ENCODE assay signal across 8 cellular contexts in genomic region chr15:93073465-93073952, GRCh38. TPM values are rescaled to one million over a fixed set of nuclear protein-coding genes. Genes with fewer than 3 reads are reported as not detected.
DNase-seq lines count a peak whose midpoint lies in the region; ATAC-seq and TF ChIP-seq lines count a peak whose summit lies in the region.

No MANE protein-coding gene starts in this region.

- peak overlapping the region; percentile 85 to 95 (median 90) for H3K4me3 Mint-ChIP-seq in brain
- H3K4me3 Mint-ChIP-seq in stimulated activated naive CD8-positive, alpha-beta T cell treated with anti-CD3 and anti-CD28 coated beads, Interleukin-15, amount 100 ng/mL, for 72 hours: peak overlapping the region; percentile 85 to 91

- no peak overlapping the region for H2BK15ac ChIP-seq in IMR-90 (ENCODE audit: low read depth, low read length)

- H3K4me3 ChIP-seq in IMR-90 (ENCODE audit: insufficient read depth, low read depth, low read length) (peak overlapping the region; percentile 16; the same call in 1 of the 2 replicates), left lung (peak overlapping the region; percentile 51 to 52)

- in situ Hi-C loops in IMR-90 (cut with MboI; ENCODE audit: low sequenced_read_pairs): no loop called here

- H3K4me1 ChIP-seq in IMR-90 (ENCODE audit: control insufficient read depth, insufficient read depth, low read length) (no peaks in the 10 kb centered on the region; the same call in 1 of the 2 replicates), left lung (peaks cover 0 to 20% of the 10 kb centered on the region in 2 donors)

- H2BK5ac ChIP-seq in IMR-90 (ENCODE audit: low read depth, low read length, poor library complexity, severe bottlenecking): no peak overlapping the region

- no peak overlapping the region for H3K18ac ChIP-seq in IMR-90 (ENCODE audit: low read depth, low read length)

- H3K27ac ChIP-seq in IMR-90 (ENCODE audit: insufficient read depth, low read length) (no peak overlapping the region), left lung (no peak overlapping the region)

- H3K9ac ChIP-seq in IMR-90 (ENCODE audit: low read depth, low read length): no peak overlapping the region

- H3K27me3 ChIP-seq in IMR-90 (ENCODE audit: control insufficient read depth, insufficient read depth, low read length) (peaks cover 46% of the 10 kb centered on the region), left lung (peaks cover 14 to 82% of the 10 kb centered on the region in 2 donors)

- H3K79me1 ChIP-seq in IMR-90 (ENCODE audit: low read depth in 1 of 2, low read length in 2 of 2): no peaks in the 10 kb centered on the region

- peak overlapping the region; percentile 79 for H2AFZ ChIP-seq in IMR-90 (replicated peaks; ENCODE audit: low read length, poor library complexity)

- H3K23ac ChIP-seq in IMR-90 (ENCODE audit: low read depth, low read length): no peak overlapping the region

- H3K9me3 ChIP-seq in IMR-90 (ENCODE audit: control insufficient read depth, insufficient read depth, low read length): no peaks in the 10 kb centered on the region
- no peaks in the 10 kb centered on the region for H3K9me3 ChIP-seq in left lung

- ATAC-seq in IMR-90 (ENCODE audit: low read depth): no peak
- ATAC-seq in left lung: peak; percentile 4
- peak; percentile 56 for ATAC-seq in stimulated activated naive CD8-positive, alpha-beta T cell treated with anti-CD3 and anti-CD28 coated beads, Interleukin-15, amount 100 ng/mL, for 72 hours
- ATAC-seq in GM18861 (IDR thresholded peaks at IDR 0.05; ENCODE audit: unreplicated experiment): no peak
- ATAC-seq in GM21717 (IDR thresholded peaks at IDR 0.05; ENCODE audit: unreplicated experiment): no peak

- H3K4ac ChIP-seq in IMR-90 (ENCODE audit: low read depth, low read length): no peak overlapping the region

- POLR2A ChIA-PET in IMR-90 (lab: Charles Lee; ENCODE audit: unreplicated experiment): no interaction called here

- no peak for TF ChIP-seq POLR2A in IMR-90 (IDR thresholded peaks at IDR 0.05; ENCODE audit: low read depth, low read length)

- no TSS peak for BruUV-seq in IMR-90 (replicated peaks; lab: Mats Ljungman, UMichigan)

- H4K20me1 ChIP-seq in IMR-90 (ENCODE audit: insufficient read depth, low read length): no peaks in the 10 kb centered on the region

- DNase-seq in IMR-90 (no peak), left lung (no peak), UCSD-AML1 (lab: John Stamatoyannopoulos, UW; ENCODE audit: unreplicated experiment) (no peak), AML-193 (lab: John Stamatoyannopoulos, UW) (no peak)
- no peak for DNase-seq in stimulated activated naive CD8-positive, alpha-beta T cell treated with anti-CD3 and anti-CD28 coated beads, Interleukin-15, amount 100 ng/mL, for 72 hours

- TF ChIP-seq RAD21 in IMR-90 (IDR thresholded peaks at IDR 0.05; ENCODE audit: low read length): no peak

- no peak overlapping the region for H3K56ac ChIP-seq in IMR-90 (ENCODE audit: extremely low read depth, insufficient read depth, low read length)

- dilution Hi-C loops in IMR-90 (cut with HindIII; ENCODE audit: low sequenced_read_pairs, unreplicated experiment): no loop called here

- no peak overlapping the region for H4K5ac ChIP-seq in IMR-90 (ENCODE audit: low read depth, low read length)

- peaks cover 0 to 3% (median 0%) of the 10 kb centered on the region in 5 experiments for H3K9me3 Mint-ChIP-seq in brain
- no peaks in the 10 kb centered on the region for H3K9me3 Mint-ChIP-seq in stimulated activated naive CD8-positive, alpha-beta T cell treated with anti-CD3 and anti-CD28 coated beads, Interleukin-15, amount 100 ng/mL, for 72 hours

- TF ChIP-seq CTCF in IMR-90 (conservative IDR thresholded peaks at IDR 0.05; ENCODE audit: low read depth, low read length): no peak
- no peak for TF ChIP-seq CTCF in brain (conservative IDR thresholded peaks at IDR 0.05)
- TF ChIP-seq CTCF in left lung (IDR thresholded peaks at IDR 0.05): no peak

- peaks cover 91% of the 10 kb centered on the region for H3K4me1 Mint-ChIP-seq in brain
- peaks cover 24% of the 10 kb centered on the region for H3K4me1 Mint-ChIP-seq in stimulated activated naive CD8-positive, alpha-beta T cell treated with anti-CD3 and anti-CD28 coated beads, Interleukin-15, amount 100 ng/mL, for 72 hours

- H2AK5ac ChIP-seq in IMR-90 (ENCODE audit: low read depth, low read length): no peak overlapping the region

- no peak overlapping the region for H2BK20ac ChIP-seq in IMR-90 (ENCODE audit: low read depth, low read length)

- H2BK120ac ChIP-seq in IMR-90 (ENCODE audit: low read depth, low read length): no peak overlapping the region

- no peak overlapping the region for H3K14ac ChIP-seq in IMR-90 (replicated peaks; ENCODE audit: low read depth, low read length)

- H3K27me3 Mint-ChIP-seq in brain: peaks cover 9% of the 10 kb centered on the region
- H3K27me3 Mint-ChIP-seq in stimulated activated naive CD8-positive, alpha-beta T cell treated with anti-CD3 and anti-CD28 coated beads, Interleukin-15, amount 100 ng/mL, for 72 hours: peaks cover 76% of the 10 kb centered on the region

- no peaks in the 10 kb centered on the region for H3K9me1 ChIP-seq in IMR-90 (ENCODE audit: insufficient read depth, low read length)

- H3K36me3 ChIP-seq in IMR-90 (ENCODE audit: control insufficient read depth, insufficient read depth, low read length): no peaks in the 10 kb centered on the region
- no peaks in the 10 kb centered on the region for H3K36me3 ChIP-seq in left lung

- intact Hi-C loops in IMR-90 (cut with micrococcal nuclease) (loop anchor here (2.0 kb wide), 1 partner anchor 43 kb away; no protein-coding TSS in a partner anchor), left lung (cut with DNase I) (no loop called here)

- no peak overlapping the region for H4K91ac ChIP-seq in IMR-90 (ENCODE audit: insufficient read depth, low read depth, low read length)

- WGBS in IMR-90 (ENCODE audit: extremely low coverage in 2 of 2, insufficient read length in 1 of 2), 2 experiments: 49% methylated on average over 22 of the region's 30 CpGs; no CpG with 5 or more reads in 1 of the 2 experiments

- H3K36me3 Mint-ChIP-seq in brain: peaks cover 34% of the 10 kb centered on the region

- CTCF ChIA-PET in IMR-90 (lab: Yijun Ruan, JAX): no interaction called here

- no peak overlapping the region for H4K8ac ChIP-seq in IMR-90 (ENCODE audit: low read depth in 2 of 2, low read length in 2 of 2)

- H3K27ac Mint-ChIP-seq in brain: peak overlapping the region; percentile 93 to 97 (median 95)
- no peak overlapping the region for H3K27ac Mint-ChIP-seq in stimulated activated naive CD8-positive, alpha-beta T cell treated with anti-CD3 and anti-CD28 coated beads, Interleukin-15, amount 100 ng/mL, for 72 hours

- H2AK9ac ChIP-seq in IMR-90 (replicated peaks; ENCODE audit: low read depth, low read length, poor library complexity): no peak overlapping the region

- peak overlapping the region; percentile 38; the same call in 1 of the 2 replicates for H3K4me2 ChIP-seq in IMR-90 (ENCODE audit: low read depth, low read length)

TF ChIP-seq in IMR-90, 13 proteins besides CTCF, POLR2A, EP300 and RAD21:
- TF ChIP-seq SMC3 (IDR thresholded peaks at IDR 0.05; ENCODE audit: low read depth, low read length) (no peak), CHD1 (IDR thresholded peaks at IDR 0.05; ENCODE audit: low read depth, low read length) (no peak), USF2 (IDR thresholded peaks at IDR 0.05; ENCODE audit: low read depth, low read length) (no peak)
TF ChIP-seq in IMR-90: peak in this region for 0.

RNA-seq across cellular contexts. Expression of gene RGMA, which starts 15.5 kb away (rescaled TPM):
- total RNA-seq in IMR-90 (2012; rRNA removed) (0.18 TPM in 1 of 2 replicates, not detected in the other), left lung (1 to 10 TPM; 4.6 to 5.7 TPM)
- polyA plus RNA-seq in IMR-90 (2012; rRNA removed) (0.23 and 0.26 TPM in 2 replicates), brain (ENCODE audit: insufficient read depth, low read depth, low replicate concordance) (57.8 TPM)
- 0.31 and 0.34 TPM in 2 replicates for polyA plus RNA-seq in IMR-90 (2012; cell fraction: cytosol; rRNA removed)
- 0.09 and 0.21 TPM in 2 replicates for polyA plus RNA-seq in IMR-90 (2012; cell fraction: nucleus; rRNA removed; ENCODE audit: low replicate concordance)

Comparison
In these comparisons a context has a peak if more than half of its experiments do, and no peak if none do; other contexts are left out.
1. ATAC-seq: peak in left lung (single experiment) and stimulated activated naive CD8-positive, alpha-beta T cell treated with anti-CD3 and anti-CD28 coated beads, Interleukin-15, amount 100 ng/mL, for 72 hours (single experiment); none in IMR-90 (single experiment), GM18861 (single experiment) and GM21717 (single experiment).
2. H3K27ac Mint-ChIP-seq: peak in brain (5 of 5); none in stimulated activated naive CD8-positive, alpha-beta T cell treated with anti-CD3 and anti-CD28 coated beads, Interleukin-15, amount 100 ng/mL, for 72 hours (0 of 2).